17 cellular contexts compared by ENCODE assay signal in the genomic region with DNA sequence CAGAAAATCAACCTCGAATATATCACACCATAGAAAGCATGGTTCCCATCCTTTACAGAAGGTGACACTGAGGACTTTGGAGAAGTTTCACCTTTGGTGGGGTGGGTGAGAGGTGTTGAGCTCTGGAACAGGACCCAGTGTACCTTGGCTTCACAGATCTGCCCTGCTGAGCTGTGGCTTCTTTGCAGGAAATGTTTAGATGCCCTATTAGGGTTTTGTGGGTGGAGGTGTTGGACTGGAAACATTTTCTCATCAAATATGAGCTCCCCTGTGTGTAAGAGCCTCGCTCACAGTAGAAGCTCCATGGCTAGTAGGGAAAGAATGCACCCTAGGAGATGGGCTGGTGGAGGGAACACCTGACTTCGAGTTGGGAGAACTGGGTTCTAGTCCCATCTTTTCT. TPM values are rescaled to one million over a fixed set of nuclear protein-coding genes. Genes with fewer than 3 reads are reported as not detected.
DNase-seq lines count a peak whose midpoint lies in the region; ATAC-seq and TF ChIP-seq lines count a peak whose summit lies in the region.
"Had no signal": no experiment of that assay in that cellular context is flagged by ENCODE, and none has a peak within 500 bp of the region (broad histone marks: within the 10 kb centered on the region; RNA-seq: fewer than 3 reads in every experiment).

No MANE protein-coding gene starts in this region.

- H3K4me3 ChIP-seq in CD8-positive, alpha-beta T cell (ENCODE audit: low read depth, low read length) = no peak overlapping the region
- H3K4me3 ChIP-seq in osteoblast (ENCODE audit: insufficient read depth, low read length) (no peak overlapping the region), Karpas-422 (ENCODE audit: low read length) (no peak overlapping the region)
- H3K4me3 ChIP-seq: cardiac muscle cell, testis had no signal

- intact Hi-C loops in CD8-positive, alpha-beta T cell (cut with DNase I, micrococcal nuclease) = no loop called here

- no peaks in the 10 kb centered on the region for H3K79me2 ChIP-seq in osteoblast (ENCODE audit: insufficient read depth, low read length)
- H3K79me2 ChIP-seq in Karpas-422 (ENCODE audit: low read length) = no peaks in the 10 kb centered on the region

- peak in 3 of 7 experiments; percentile 4 to 30 (median 10) for DNase-seq in CD8-positive, alpha-beta T cell
- no peak for DNase-seq in central memory CD8-positive, alpha-beta T cell (ENCODE audit: low spot score in 2 of 2)
- DNase-seq in osteoblast (ENCODE audit: insufficient read length, low spot score, missing footprints) (no peak), NCI-H2107 treated with DMSO at 0.1 percent for 48 hours (lab: John Stamatoyannopoulos, UW; ENCODE audit: unreplicated experiment) (no peak), SHP77 treated with DMSO at 0.1 percent for 48 hours (lab: John Stamatoyannopoulos, UW) (no peak), Karpas-422 (no peak)
- no peak for DNase-seq in activated CD4-positive, CD25-positive, alpha-beta regulatory T cell treated with anti-CD3 and anti-CD28 coated beads, Interleukin-2, amount 50 U/mL, for 72 hours
- DNase-seq: activated CD4-positive, alpha-beta T cell treated with anti-CD3 and anti-CD28 coated beads, Interleukin-2, amount 50 U/mL, for 4 hours; activated T-cell treated with anti-CD3 and anti-CD28 coated beads, Interleukin-2, amount 50 U/mL, for 24 hours; glutamatergic neuron; NCI-H510A; stimulated activated CD4-positive, alpha-beta T cell treated with anti-CD3 and anti-CD28 coated beads, Interleukin-2, amount 100 ng/mL, for 48 hours; T-helper 1 cell; testis had no signal

- H3K4me1 ChIP-seq in CD8-positive, alpha-beta T cell (ENCODE audit: insufficient read depth, low read length) = no peaks in the 10 kb centered on the region
- peaks cover 76% of the 10 kb centered on the region for H3K4me1 ChIP-seq in osteoblast (ENCODE audit: insufficient read depth, low read length)
- H3K4me1 ChIP-seq in Karpas-422 (ENCODE audit: low read length) = peaks cover 17% of the 10 kb centered on the region

- CTCF ChIA-PET in CD8-positive, alpha-beta T cell (lab: Charles Lee) = no interaction called here

- ATAC-seq in CD8-positive, alpha-beta T cell = peak; percentile 29
- peak; percentile 57 for ATAC-seq in GM19351 (IDR thresholded peaks at IDR 0.05; ENCODE audit: unreplicated experiment)
- ATAC-seq in central memory CD8-positive, alpha-beta T cell (replicated peaks; ENCODE audit: extremely low read depth, poor library complexity, severe bottlenecking) = peak; percentile 89

- H2AFZ ChIP-seq in osteoblast (ENCODE audit: low read length) (no peak overlapping the region), Karpas-422 (ENCODE audit: low read length) (no peak overlapping the region)

- no peaks in the 10 kb centered on the region for H3K27me3 Mint-ChIP-seq in CD8-positive, alpha-beta T cell (ENCODE audit: low read depth)
- peaks cover 7% of the 10 kb centered on the region for H3K27me3 Mint-ChIP-seq in central memory CD8-positive, alpha-beta T cell
- H3K27me3 Mint-ChIP-seq: activated T-cell treated with anti-CD3 and anti-CD28 coated beads, Interleukin-2, amount 50 U/mL, for 24 hours had no signal

- no peak overlapping the region for H3K4me3 Mint-ChIP-seq in CD8-positive, alpha-beta T cell
- no peak overlapping the region for H3K4me3 Mint-ChIP-seq in central memory CD8-positive, alpha-beta T cell
- H3K4me3 Mint-ChIP-seq: activated T-cell treated with anti-CD3 and anti-CD28 coated beads, Interleukin-2, amount 50 U/mL, for 24 hours had no signal

- no peak overlapping the region for H3K27ac ChIP-seq in CD8-positive, alpha-beta T cell (ENCODE audit: low read depth, low read length)
- H3K27ac ChIP-seq in osteoblast (ENCODE audit: low read depth, low read length) = peak overlapping the region; percentile 66
- no peak overlapping the region for H3K27ac ChIP-seq in Karpas-422 (ENCODE audit: low read length)
- H3K27ac ChIP-seq: cardiac muscle cell, HL-60, testis had no signal

- H4K20me1 ChIP-seq in osteoblast (ENCODE audit: insufficient read depth, low read length) (no peaks in the 10 kb centered on the region), Karpas-422 (ENCODE audit: insufficient read depth, low read depth, low read length) (no peaks in the 10 kb centered on the region)

- H3K9me3 ChIP-seq in CD8-positive, alpha-beta T cell (ENCODE audit: low read length) = no peaks in the 10 kb centered on the region
- H3K9me3 ChIP-seq in osteoblast (ENCODE audit: low read depth, low read length) = no peaks in the 10 kb centered on the region
- H3K9me3 ChIP-seq in Karpas-422 (ENCODE audit: low read length) = no peaks in the 10 kb centered on the region
- H3K9me3 ChIP-seq: testis had no signal

- no peak overlapping the region for H3K27ac Mint-ChIP-seq in CD8-positive, alpha-beta T cell
- peak overlapping the region; percentile 54 for H3K27ac Mint-ChIP-seq in central memory CD8-positive, alpha-beta T cell (ENCODE audit: low read depth)
- H3K27ac Mint-ChIP-seq: activated T-cell treated with anti-CD3 and anti-CD28 coated beads, Interleukin-2, amount 50 U/mL, for 24 hours had no signal

- H3K4me1 Mint-ChIP-seq in CD8-positive, alpha-beta T cell (ENCODE audit: low read depth) = peaks cover 7% of the 10 kb centered on the region
- H3K4me1 Mint-ChIP-seq in central memory CD8-positive, alpha-beta T cell = peaks cover 28% of the 10 kb centered on the region

- no peaks in the 10 kb centered on the region for H3K27me3 ChIP-seq in CD8-positive, alpha-beta T cell (ENCODE audit: insufficient read depth, low read length)
- H3K27me3 ChIP-seq in osteoblast (ENCODE audit: insufficient read depth, low read length) (no peaks in the 10 kb centered on the region), Karpas-422 (ENCODE audit: low read length) (no peaks in the 10 kb centered on the region)
- H3K27me3 ChIP-seq: cardiac muscle cell, testis had no signal

- no peaks in the 10 kb centered on the region for H3K36me3 Mint-ChIP-seq in CD8-positive, alpha-beta T cell
- peaks cover 2% of the 10 kb centered on the region for H3K36me3 Mint-ChIP-seq in central memory CD8-positive, alpha-beta T cell (ENCODE audit: insufficient read depth)

- H3K9me2 ChIP-seq in Karpas-422 (replicated peaks; ENCODE audit: insufficient read depth, low read length) = no peaks in the 10 kb centered on the region

- H3K4me2 ChIP-seq in osteoblast (ENCODE audit: insufficient read depth, low read length) = no peak overlapping the region
- H3K4me2 ChIP-seq in Karpas-422 (ENCODE audit: low read depth, low read length, poor library complexity, severe bottlenecking) = no peak overlapping the region

- no peak overlapping the region for H3K9ac ChIP-seq in Karpas-422 (ENCODE audit: low read length)

- no peaks in the 10 kb centered on the region for H3K36me3 ChIP-seq in CD8-positive, alpha-beta T cell (ENCODE audit: insufficient read depth, low read length)
- H3K36me3 ChIP-seq in osteoblast (ENCODE audit: insufficient read depth, low read length) (no peaks in the 10 kb centered on the region), Karpas-422 (ENCODE audit: insufficient read depth, low read length) (no peaks in the 10 kb centered on the region)
- H3K36me3 ChIP-seq: cardiac muscle cell had no signal

- TF ChIP-seq CTCF in CD8-positive, alpha-beta T cell (IDR thresholded peaks at IDR 0.05) = no peak
- no peak for TF ChIP-seq CTCF in osteoblast (IDR thresholded peaks at IDR 0.05; ENCODE audit: extremely low read depth, low read depth, low read length)

- H3K9me3 Mint-ChIP-seq in CD8-positive, alpha-beta T cell = no peaks in the 10 kb centered on the region
- no peaks in the 10 kb centered on the region for H3K9me3 Mint-ChIP-seq in central memory CD8-positive, alpha-beta T cell
- H3K9me3 Mint-ChIP-seq: activated T-cell treated with anti-CD3 and anti-CD28 coated beads, Interleukin-2, amount 50 U/mL, for 24 hours had no signal

- POLR2A ChIA-PET in CD8-positive, alpha-beta T cell (lab: Charles Lee) = no interaction called here

RNA-seq across cellular contexts. Expression of a gene that starts 55.6 kb away (rescaled TPM):
- 1,000 to 10,000 TPM; 4,048 to 4,064 TPM for total RNA-seq in CD8-positive, alpha-beta T cell
- 869 and 994 TPM in 2 replicates for total RNA-seq in osteoblast
- total RNA-seq in Karpas-422 (2014; rRNA removed; shearing (Covaris generic); ENCODE audit: low replicate concordance) = 5,590 and 7,287 TPM in 2 replicates

Comparison
In these comparisons a context has a peak if more than half of its experiments do, and no peak if none do; other contexts are left out.
1. ATAC-seq: peak in every context shown above with its lines; median percentile 89 in central memory CD8-positive, alpha-beta T cell; 57 in GM19351; 29 in CD8-positive, alpha-beta T cell.